ENCODE assay signal across 8 cellular contexts in the genomic region with DNA sequence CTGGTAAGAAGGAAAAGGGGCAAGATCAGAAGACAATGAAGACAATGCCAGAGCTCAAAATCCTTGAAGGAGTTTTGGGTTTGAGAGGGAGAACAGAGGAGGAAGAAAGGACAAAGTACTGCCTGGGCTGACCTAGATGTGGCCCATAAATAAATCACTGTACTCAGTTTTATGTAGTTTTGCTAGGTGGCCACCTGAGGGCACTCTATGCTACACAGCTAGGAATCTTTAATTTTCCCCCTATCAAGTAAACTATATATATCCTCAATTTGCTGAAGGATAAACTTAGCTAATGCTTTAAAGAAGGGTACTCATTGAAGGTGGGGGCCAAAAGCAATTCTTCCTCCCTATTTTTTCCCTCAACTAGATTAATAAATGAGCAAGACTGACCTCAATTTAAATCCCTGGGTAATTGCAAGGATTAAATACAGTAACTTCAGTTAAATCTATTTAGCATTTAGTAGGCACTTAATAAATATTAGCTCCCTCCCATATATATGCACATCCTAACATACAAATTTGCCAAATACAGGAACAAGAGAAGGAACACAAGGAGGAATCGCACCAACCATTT.
DNase-seq lines count a peak whose midpoint lies in the region; ATAC-seq, FAIRE-seq and TF ChIP-seq lines count a peak whose summit lies in the region.

No MANE protein-coding gene starts in this region.

- intact Hi-C loops in K562 (cut with micrococcal nuclease) = loop anchor here (1.0 to 2.0 kb wide), 2 partner anchors 1545 to 1891 kb away; no protein-coding TSS in a partner anchor
- intact Hi-C loops in kidney (cut with DNase I) = no loop called here

- peak; percentile 77 for ATAC-seq in GM18907 (IDR thresholded peaks at IDR 0.05; ENCODE audit: unreplicated experiment)
- ATAC-seq in HG03066 (IDR thresholded peaks at IDR 0.05; ENCODE audit: low read depth, unreplicated experiment) = peak; percentile 58
- peak; percentile 77 for ATAC-seq in K562

- in situ Hi-C loops in K562 (cut with MboI) = loop anchor here (25.0 kb wide), 2 partner anchors 1529 to 1879 kb away; partner anchors contain the start of gene GTF2A1L

- no peak overlapping the region for H2AFZ ChIP-seq in K562 (ENCODE audit: low read depth, low read length)

- H3K36me3 ChIP-seq in K562 (ENCODE audit: control insufficient read depth, insufficient read depth, low read length) (no peaks in the 10 kb centered on the region), kidney (ENCODE audit: control insufficient read depth in 1 of 2, insufficient read depth in 2 of 2, low read length in 2 of 2) (no peaks in the 10 kb centered on the region)

- no peaks in the 10 kb centered on the region for H3K79me2 ChIP-seq in K562 (ENCODE audit: control insufficient read depth, insufficient read depth, low read length)

- no peaks in the 10 kb centered on the region for H4K20me1 ChIP-seq in K562 (replicated peaks; ENCODE audit: control insufficient read depth, insufficient read depth, low read length)

- DNase-seq in DMS114 treated with DMSO at 0.1 percent for 48 hours (lab: John Stamatoyannopoulos, UW; ENCODE audit: unreplicated experiment) = peak; percentile 23
- peak; percentile 6 for DNase-seq in NCI-H2196 treated with DMSO at 0.1 percent for 48 hours (lab: John Stamatoyannopoulos, UW; ENCODE audit: unreplicated experiment)
- DNase-seq in K562 (ENCODE audit: extremely low read depth in 1 of 4, low spot score in 3 of 4) = peak; percentile 11 to 33 (median 14)
- DNase-seq in kidney = no peak
- DNase-seq in superior temporal gyrus (ENCODE audit: extremely low spot score) = peak; percentile 71
- no peak for DNase-seq in activated gamma-delta T cell (lab: John Stamatoyannopoulos, UW)

- peak in 1 of 2 experiments; percentile 23; a peak in 1 of 4 replicates for TF ChIP-seq RAD21 in K562 (CRISPR knock-in tag; conservative IDR thresholded peaks at IDR 0.05 in 1 of 2, IDR thresholded peaks at IDR 0.05 in 1 of 2)

- H3K4me2 ChIP-seq in K562 (ENCODE audit: insufficient read depth, low read length) = no peak overlapping the region

- no peaks in the 10 kb centered on the region for H3K9me3 ChIP-seq in K562 (replicated peaks; ENCODE audit: control insufficient read depth, insufficient read depth, low read depth, low read length)
- no peaks in the 10 kb centered on the region for H3K9me3 ChIP-seq in kidney (ENCODE audit: control insufficient read depth in 1 of 2, low read length in 2 of 2)

- no peaks in the 10 kb centered on the region for H3K9me1 ChIP-seq in K562 (ENCODE audit: control insufficient read depth, insufficient read depth, low read length)

- CTCF ChIA-PET in K562 (lab: Yijun Ruan, JAX; ENCODE audit: low intra/inter-chr PET ratio) = no interaction called here

- TF ChIP-seq POLR2A in K562 (conservative IDR thresholded peaks at IDR 0.05) = no peak

- WGBS in K562 (ENCODE audit: insufficient coverage, low coverage, missing lambda C conversion rate) = 0% methylated on average over 1 of the region's 1 CpG

- BruUV-seq in K562 (replicated peaks; lab: Mats Ljungman, UMichigan) = no TSS peak

- FAIRE-seq in K562 (lab: Jason Lieb, UNC) (peak; percentile 32), kidney (lab: Jason Lieb, UNC) (no peak)

- no peak overlapping the region for H3K27ac ChIP-seq in K562 (ENCODE audit: extremely low read depth, low read depth, low read length)
- no peak overlapping the region for H3K27ac ChIP-seq in kidney (ENCODE audit: low read depth in 2 of 2, low read length in 2 of 2)

- TF ChIP-seq EP300 in K562 (IDR thresholded peaks at IDR 0.05; ENCODE audit: low read length) = no peak

- H3K4me1 ChIP-seq in K562 (replicated peaks in 1 of 2; ENCODE audit: control insufficient read depth in 2 of 2, insufficient read depth in 2 of 2, low read length in 2 of 2) = no peaks in the 10 kb centered on the region
- no peaks in the 10 kb centered on the region for H3K4me1 ChIP-seq in kidney (ENCODE audit: control insufficient read depth in 1 of 2, insufficient read depth in 1 of 2, low read depth in 1 of 2, low read length in 2 of 2)

- POLR2A ChIA-PET in K562 (lab: Yijun Ruan, JAX) = no interaction called here

- H3K4me3 ChIP-seq in K562 (no peak overlapping the region), kidney (ENCODE audit: low read length in 2 of 2) (no peak overlapping the region)

- no peak overlapping the region for H3K9ac ChIP-seq in K562 (ENCODE audit: insufficient read depth in 1 of 2, low read depth in 2 of 2, low read length in 2 of 2)
- H3K9ac ChIP-seq in kidney (ENCODE audit: low read length in 2 of 2) = no peak overlapping the region

- peak; percentile 16 to 52 (median 43); a peak in 4 of 6 replicates for TF ChIP-seq CTCF in K562 (IDR thresholded peaks at IDR 0.05 in 2 of 3, conservative IDR thresholded peaks at IDR 0.05 in 1 of 3; ENCODE audit: insufficient read depth in 2 of 3, low read depth in 1 of 3, low read length in 3 of 3)
- TF ChIP-seq CTCF in kidney (IDR thresholded peaks at IDR 0.05; ENCODE audit: borderline replicate concordance, extremely low read depth, insufficient read depth) = peak; percentile 63

- no peaks in the 10 kb centered on the region for H3K27me3 ChIP-seq in K562 (ENCODE audit: control insufficient read depth in 2 of 2, insufficient read depth in 2 of 2, low read length in 2 of 2)

TF ChIP-seq in K562, 482 proteins besides CTCF, POLR2A, EP300 and RAD21:
- TF ChIP-seq ZNF24 (IDR thresholded peaks at IDR 0.05) (no peak), CHD2 (IDR thresholded peaks at IDR 0.05; ENCODE audit: low read depth, low read length) (no peak), RBFOX2 (IDR thresholded peaks at IDR 0.05; ENCODE audit: low read depth, low read length) (no peak), FOXP4 (CRISPR knock-in tag; IDR thresholded peaks at IDR 0.05; ENCODE audit: borderline replicate concordance) (no peak), HNRNPH1 (optimal IDR thresholded peaks at IDR 0.05; ENCODE audit: low read depth, low read length) (no peak), GTF2E2 (tag; IDR thresholded peaks at IDR 0.05) (no peak)
- TF ChIP-seq, protein P1, sequence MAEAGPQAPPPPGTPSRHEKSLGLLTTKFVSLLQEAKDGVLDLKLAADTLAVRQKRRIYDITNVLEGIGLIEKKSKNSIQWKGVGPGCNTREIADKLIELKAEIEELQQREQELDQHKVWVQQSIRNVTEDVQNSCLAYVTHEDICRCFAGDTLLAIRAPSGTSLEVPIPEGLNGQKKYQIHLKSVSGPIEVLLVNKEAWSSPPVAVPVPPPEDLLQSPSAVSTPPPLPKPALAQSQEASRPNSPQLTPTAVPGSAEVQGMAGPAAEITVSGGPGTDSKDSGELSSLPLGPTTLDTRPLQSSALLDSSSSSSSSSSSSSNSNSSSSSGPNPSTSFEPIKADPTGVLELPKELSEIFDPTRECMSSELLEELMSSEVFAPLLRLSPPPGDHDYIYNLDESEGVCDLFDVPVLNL (CRISPR knock-in tag; IDR thresholded peaks at IDR 0.05; ENCODE audit: low read depth) = no peak

Comparison
In these comparisons a context has a peak if more than half of its experiments do, and no peak if none do; other contexts are left out.
1. DNase-seq: peak in DMS114 treated with DMSO at 0.1 percent for 48 hours (single experiment), NCI-H2196 treated with DMSO at 0.1 percent for 48 hours (single experiment), K562 (4 of 4) and superior temporal gyrus (single experiment); none in kidney (single experiment) and activated gamma-delta T cell (single experiment).
2. Peak in every context shown above with its lines, with median percentiles within 50 percentile points of each other: ATAC-seq.